ENCODE assay signal across 29 cellular contexts in genomic region chr9:14501366-14501765, GRCh38.
"Had no signal": no experiment of that assay in that cellular context is flagged by ENCODE, and none has a peak within 500 bp of the region (broad histone marks: within the 10 kb centered on the region; RNA-seq: fewer than 3 reads in every experiment).

No MANE protein-coding gene starts in this region.

- DNase-seq: hypothalamus; immature natural killer cell; kidney; left colon; left lung; lower lobe of right lung; mammary epithelial cell; mesenchymal stem cell; naive B cell; natural killer cell; nephron progenitor cell; ovary; stimulated activated CD4-positive, alpha-beta T cell treated with anti-CD3 and anti-CD28 coated beads, Interleukin-12 subunit alpha, Interleukin-12 subunit beta, amount 100 ng/mL, for 4 hours; stimulated activated CD4-positive, alpha-beta T cell treated with anti-CD3 and anti-CD28 coated beads, Interleukin-15, amount 100 ng/mL, for 24 hours; stimulated activated CD4-positive, alpha-beta T cell treated with anti-CD3 and anti-CD28 coated beads, Interleukin-2, amount 100 ng/mL, for 24 hours; stimulated activated CD4-positive, alpha-beta T cell treated with anti-CD3 and anti-CD28 coated beads, Interleukin-4, amount 100 ng/mL, for 1 hour; stimulated activated naive B cell treated with anti-CD40 and anti-IgM and Interleukin-4, amounts not matched to agents 10 μg/mL and 1 μg/mL and 100 μg/mL, for 72 hours; stimulated activated naive CD8-positive, alpha-beta T cell treated with anti-CD3 and anti-CD28 coated beads, Interleukin-15, Interleukin-2, amounts not matched to agents 100 U/mL and 50 U/mL, for 24 hours; stomach; testis; thyroid gland; trophoblast cell; upper lobe of right lung had no signal

- H3K27me3 Mint-ChIP-seq: progenitor cell of endocrine pancreas had no signal

- H3K4me1 ChIP-seq: left lung, lower lobe of right lung, right atrium auricular region, stomach, testis, thyroid gland, upper lobe of right lung had no signal

- ATAC-seq: left colon; left lung; lower lobe of right lung; natural killer cell; stimulated activated naive CD8-positive, alpha-beta T cell treated with anti-CD3 and anti-CD28 coated beads, Interleukin-15, Interleukin-2, amounts not matched to agents 100 U/mL and 50 U/mL, for 24 hours; upper lobe of right lung had no signal

- H3K27ac ChIP-seq: left lung, lower lobe of right lung, ovary, right atrium auricular region, skin epidermis, stomach, testis, thyroid gland, upper lobe of right lung had no signal

- H3K27ac Mint-ChIP-seq: immature natural killer cell; mesothelial cell of epicardium; naive B cell; natural killer cell; nephron progenitor cell; progenitor cell of endocrine pancreas; stimulated activated naive B cell treated with anti-CD40 and anti-IgM and Interleukin-4, amounts not matched to agents 10 μg/mL and 1 μg/mL and 100 μg/mL, for 72 hours had no signal

- FAIRE-seq: islet of Langerhans, kidney, urothelium cell line had no signal

- H3K4me1 Mint-ChIP-seq: immature natural killer cell, mesothelial cell of epicardium, naive B cell, natural killer cell, nephron progenitor cell had no signal

- H3K27me3 ChIP-seq: left lung, ovary, right atrium auricular region, testis, thyroid gland, upper lobe of right lung had no signal

- H3K9me3 ChIP-seq: left lung, lower lobe of right lung, ovary, right atrium auricular region, stomach, testis, thyroid gland, upper lobe of right lung had no signal

- H3K4me3 Mint-ChIP-seq: immature natural killer cell; mesothelial cell of epicardium; naive B cell; natural killer cell; nephron progenitor cell; stimulated activated naive B cell treated with anti-CD40 and anti-IgM and Interleukin-4, amounts not matched to agents 10 μg/mL and 1 μg/mL and 100 μg/mL, for 72 hours had no signal

- H3K36me3 Mint-ChIP-seq: immature natural killer cell; mesothelial cell of epicardium; naive B cell; natural killer cell; stimulated activated naive B cell treated with anti-CD40 and anti-IgM and Interleukin-4, amounts not matched to agents 10 μg/mL and 1 μg/mL and 100 μg/mL, for 72 hours had no signal

- H3K36me3 ChIP-seq: left lung, lower lobe of right lung, ovary, right atrium auricular region, stomach, thyroid gland, upper lobe of right lung had no signal

- H3K4me3 ChIP-seq: left lung, lower lobe of right lung, ovary, right atrium auricular region, skin epidermis, stomach, testis, thyroid gland, upper lobe of right lung had no signal
